8 cellular contexts compared by ENCODE assay signal in the genomic region with DNA sequence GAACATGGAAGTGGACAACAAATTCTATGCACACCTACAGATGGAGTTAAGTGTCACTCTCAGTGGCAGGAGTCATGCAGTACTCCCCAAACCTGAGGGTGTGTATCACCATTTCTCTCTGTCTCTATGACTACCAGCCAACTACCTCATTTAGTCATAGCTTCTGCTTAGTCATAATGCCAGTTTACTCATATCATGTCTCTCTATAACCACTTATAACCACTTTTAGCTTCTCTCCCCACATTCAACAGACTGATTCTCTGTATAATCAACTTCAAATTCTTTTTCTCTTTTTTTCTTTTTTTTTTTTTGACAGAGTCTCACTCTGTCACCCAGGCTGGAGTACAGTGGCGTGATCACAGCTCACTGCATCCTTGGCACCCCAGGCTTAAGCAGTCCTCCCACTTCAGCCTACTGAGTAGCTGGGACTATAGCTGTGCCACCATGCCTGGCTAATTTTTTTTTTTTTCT. TPM values are rescaled to one million over a fixed set of nuclear protein-coding genes. Genes with fewer than 3 reads are reported as not detected.
DNase-seq lines count a peak whose midpoint lies in the region; ATAC-seq, FAIRE-seq and TF ChIP-seq lines count a peak whose summit lies in the region.

No MANE protein-coding gene starts in this region.

- peak; percentile 46 for DNase-seq in GM12891 (ENCODE audit: insufficient read length, low spot score)
- DNase-seq in HT1080 (ENCODE audit: low read depth), result peak; percentile 96
- peak; percentile 39 for DNase-seq in activated CD4-positive, CD25-positive, alpha-beta regulatory T cell treated with anti-CD3 and anti-CD28 coated beads, Interleukin-2, amount 50 U/mL, for 72 hours
- peak; percentile 87 for DNase-seq in iris pigment epithelial cell (ENCODE audit: low read depth)
- DNase-seq in cerebellum (ENCODE audit: low spot score), result no peak
- DNase-seq in islet precursor cell, result no peak
- DNase-seq in nephron progenitor cell, result no peak

- H3K9me3 Mint-ChIP-seq in nephron progenitor cell, result no peaks in the 10 kb centered on the region

- peak; percentile 99 for ATAC-seq in GM21717 (IDR thresholded peaks at IDR 0.05; ENCODE audit: unreplicated experiment)

- no peaks in the 10 kb centered on the region for H3K4me1 Mint-ChIP-seq in nephron progenitor cell

- no peak for TF ChIP-seq CTCF in nephron progenitor cell (IDR thresholded peaks at IDR 0.05)

- H3K27me3 Mint-ChIP-seq in nephron progenitor cell (ENCODE audit: low read depth, poor library complexity), result no peaks in the 10 kb centered on the region

- FAIRE-seq in GM12891 (lab: Jason Lieb, UNC), result peak; percentile 96

- TF ChIP-seq POLR2A in GM12891 (IDR thresholded peaks at IDR 0.05; ENCODE audit: low read depth, low read length), result no peak

- no peak overlapping the region for H3K4me3 Mint-ChIP-seq in nephron progenitor cell

- no peaks in the 10 kb centered on the region for H3K36me3 Mint-ChIP-seq in nephron progenitor cell (ENCODE audit: low read depth)

- no peak overlapping the region for H3K27ac Mint-ChIP-seq in nephron progenitor cell

TF ChIP-seq in GM12891, 5 proteins besides CTCF, POLR2A, EP300 and RAD21:
- TF ChIP-seq PAX5 (IDR thresholded peaks at IDR 0.05; ENCODE audit: insufficient read depth, low read length, severe bottlenecking) (no peak), TAF1 (IDR thresholded peaks at IDR 0.05; ENCODE audit: low read depth, low read length) (no peak), SPI1 (IDR thresholded peaks at IDR 0.05; ENCODE audit: low read depth, low read length) (peak; percentile 32; the same call in 1 of the 2 replicates), POLR2AphosphoS5 (IDR thresholded peaks at IDR 0.05; ENCODE audit: low read depth, low read length) (no peak), POU2F2 (IDR thresholded peaks at IDR 0.05; ENCODE audit: low read depth, low read length) (peak; percentile 68; the same call in 1 of the 2 replicates)
TF ChIP-seq in GM12891: peak in this region for 2.

RNA-seq across cellular contexts. Expression of gene GTF3C6, which starts 13.8 kb away (rescaled TPM):
- polyA plus RNA-seq in GM12891 (2012; ENCODE audit: low read depth, missing spikeins), result 94.0 TPM
- total RNA-seq in HT1080 (2014; rRNA removed; shearing (Covaris generic)), result 94.1 and 105 TPM in 2 replicates
- polyA plus RNA-seq in HT1080 (2015; cell fraction: cytosol; rRNA removed), result 95.4 and 112 TPM in 2 replicates
- polyA plus RNA-seq in HT1080 (2015; cell fraction: nucleus; rRNA removed), result 24.6 and 25.0 TPM in 2 replicates
- total RNA-seq in cerebellum, result 30.2 TPM

RNA-seq across cellular contexts. Expression of gene RPF2, which starts 37.1 kb away (rescaled TPM):
- polyA plus RNA-seq in GM12891 (2012; ENCODE audit: low read depth, missing spikeins), result 29.9 TPM
- total RNA-seq in HT1080 (2014; rRNA removed; shearing (Covaris generic)), result 72.4 and 78.7 TPM in 2 replicates
- polyA plus RNA-seq in HT1080 (2015; cell fraction: cytosol; rRNA removed), result 85.6 and 96.2 TPM in 2 replicates
- 86.3 and 93.1 TPM in 2 replicates for polyA plus RNA-seq in HT1080 (2015; cell fraction: nucleus; rRNA removed)
- total RNA-seq in cerebellum, result 13.6 TPM

Comparison
In these comparisons a context has a peak if more than half of its experiments do, and no peak if none do; other contexts are left out.
1. DNase-seq: peak in GM12891 (single experiment), HT1080 (single experiment), activated CD4-positive, CD25-positive, alpha-beta regulatory T cell treated with anti-CD3 and anti-CD28 coated beads, Interleukin-2, amount 50 U/mL, for 72 hours (single experiment) and iris pigment epithelial cell (single experiment); none in cerebellum (single experiment), islet precursor cell (single experiment) and nephron progenitor cell (single experiment).